ENCODE assay signal across 12 cellular contexts in genomic region chr3:123406598-123406997, GRCh38. TPM values are rescaled to one million over a fixed set of nuclear protein-coding genes. Genes with fewer than 3 reads are reported as not detected.
A peak's percentile ranks its signal among the peaks of the same experiment; 100 is the strongest.
DNase-seq lines count a peak whose midpoint lies in the region; TF ChIP-seq lines count a peak whose summit lies in the region.
"Had no signal": no experiment of that assay in that cellular context is flagged by ENCODE, and none has a peak within 500 bp of the region (broad histone marks: within the 10 kb centered on the region; RNA-seq: fewer than 3 reads in every experiment).

No MANE protein-coding gene starts in this region.

- WGBS in lower leg skin, 2 donors: 69 to 80% methylated on average over 6 of the region's 6 CpGs

- DNase-seq in DMS79 treated with DMSO at 0.1 percent for 48 hours (lab: John Stamatoyannopoulos, UW) (peak; percentile 31), DMS79 (lab: John Stamatoyannopoulos, UW) (no peak), head of caudate nucleus (peak in 23 of 42 donors; percentile 47 to 84 (median 62)), mucosa of gallbladder (ENCODE audit: low spot score) (peak; percentile 71), ureter (ENCODE audit: low spot score) (peak; percentile 76), NCI-H345 (lab: John Stamatoyannopoulos, UW) (no peak), lower leg skin (ENCODE audit: low spot score in 2 of 2) (no peak), AG08395 (ENCODE audit: low spot score) (no peak)
- DNase-seq: 8988T; activated T-cell treated with anti-CD3 and anti-CD28 coated beads, Interleukin-2, amount 50 U/mL, for 72 hours; NCI-H748 treated with DMSO at 0.1 percent for 48 hours had no signal

- intact Hi-C loops in head of caudate nucleus (cut with DNase I): no loop called here
- intact Hi-C loops in lower leg skin (cut with DNase I; ENCODE audit: low total_unique reads): no loop called here

- no peak overlapping the region for H3K4me3 ChIP-seq in lower leg skin (ENCODE audit: low read depth, poor library complexity, severe bottlenecking)

- no peak for TF ChIP-seq CTCF in lower leg skin (IDR thresholded peaks at IDR 0.05)

- TF ChIP-seq POLR2A in lower leg skin (IDR thresholded peaks at IDR 0.05): no peak

RNA-seq across cellular contexts. Expression of gene ADCY5, which starts 42.3 kb away (rescaled TPM):
- total RNA-seq in mucosa of gallbladder (25.8 TPM), ureter (27.8 TPM), lower leg skin (1 to 10 TPM in 3 of 4 donors, under 1 TPM in 1; 0.46 to 3.5 (median 1.3) TPM)
- total RNA-seq: activated T-cell treated with anti-CD3 and anti-CD28 coated beads, Interleukin-2, amount 50 U/mL, for 72 hours; M059J had no signal

Comparison
In these comparisons a context has a peak if more than half of its experiments do, and no peak if none do; other contexts are left out.
1. DNase-seq: peak in DMS79 treated with DMSO at 0.1 percent for 48 hours (single experiment), head of caudate nucleus (23 of 42), mucosa of gallbladder (single experiment) and ureter (single experiment); none in DMS79 (single experiment), NCI-H345 (single experiment), lower leg skin (0 of 2) and AG08395 (single experiment).